ENCODE assay signal across 19 cellular contexts in the genomic region with DNA sequence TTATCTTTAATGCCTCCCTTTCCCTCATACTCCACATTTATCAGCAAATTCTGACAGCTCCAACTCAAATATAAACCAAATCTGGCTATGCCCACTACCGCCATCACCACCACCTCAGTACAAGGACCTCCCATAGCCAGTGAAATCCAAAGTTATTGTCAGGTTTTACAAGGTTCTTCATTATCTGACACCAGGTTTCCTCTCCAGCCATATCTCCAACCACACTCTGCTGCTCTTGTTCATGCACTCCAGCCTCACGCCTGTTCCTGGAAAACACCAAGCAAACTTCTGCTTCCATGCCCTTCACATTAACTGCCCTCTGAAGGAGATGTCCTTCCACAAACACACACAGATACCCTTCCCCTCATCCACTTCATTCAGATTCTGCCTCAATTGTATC.
"Had no signal": no experiment of that assay in that cellular context is flagged by ENCODE, and none has a peak within 500 bp of the region (broad histone marks: within the 10 kb centered on the region; RNA-seq: fewer than 3 reads in every experiment).

No MANE protein-coding gene starts in this region.

- H3K36me3 ChIP-seq: esophagus squamous epithelium, gastroesophageal sphincter, left ventricle myocardium inferior, lower lobe of right lung, pancreas, tibial artery, upper lobe of right lung, vagina had no signal

- H3K27ac ChIP-seq: esophagus squamous epithelium, gastroesophageal sphincter, left ventricle myocardium inferior, lower lobe of right lung, pancreas, tibial artery, upper lobe of right lung, vagina had no signal

- ATAC-seq: gastroesophageal sphincter; left cardiac atrium; lower lobe of right lung; natural killer cell; pancreas; right cardiac atrium; stimulated activated naive CD8-positive, alpha-beta T cell treated with anti-CD3 and anti-CD28 coated beads, Interleukin-15, Interleukin-2, amounts not matched to agents 100 U/mL and 50 U/mL, for 24 hours; upper lobe of right lung had no signal

- H3K4me1 ChIP-seq: esophagus squamous epithelium, gastroesophageal sphincter, left ventricle myocardium inferior, lower lobe of right lung, pancreas, tibial artery, upper lobe of right lung, vagina had no signal

- H3K27me3 ChIP-seq: pancreas, tibial artery, upper lobe of right lung, vagina had no signal

- H3K9me3 ChIP-seq: esophagus squamous epithelium, gastroesophageal sphincter, left ventricle myocardium inferior, lower lobe of right lung, pancreas, tibial artery, upper lobe of right lung, vagina had no signal

- DNase-seq: esophagus squamous epithelium; foreskin fibroblast; glutamatergic neuron; immature natural killer cell; kidney; left cardiac atrium; left ventricle myocardium inferior; lower lobe of right lung; natural killer cell; occipital lobe; pancreas; right cardiac atrium; small intestine; stimulated activated CD4-positive, alpha-beta T cell treated with anti-CD3 and anti-CD28 coated beads, Interleukin-2, amount 100 ng/mL, for 48 hours; stimulated activated naive CD8-positive, alpha-beta T cell treated with anti-CD3 and anti-CD28 coated beads, Interleukin-15, Interleukin-2, amounts not matched to agents 100 U/mL and 50 U/mL, for 24 hours; tibial artery; upper lobe of right lung had no signal

- H3K4me3 ChIP-seq: esophagus squamous epithelium, gastroesophageal sphincter, left ventricle myocardium inferior, lower lobe of right lung, pancreas, tibial artery, upper lobe of right lung, vagina had no signal
